In the genomic region with DNA sequence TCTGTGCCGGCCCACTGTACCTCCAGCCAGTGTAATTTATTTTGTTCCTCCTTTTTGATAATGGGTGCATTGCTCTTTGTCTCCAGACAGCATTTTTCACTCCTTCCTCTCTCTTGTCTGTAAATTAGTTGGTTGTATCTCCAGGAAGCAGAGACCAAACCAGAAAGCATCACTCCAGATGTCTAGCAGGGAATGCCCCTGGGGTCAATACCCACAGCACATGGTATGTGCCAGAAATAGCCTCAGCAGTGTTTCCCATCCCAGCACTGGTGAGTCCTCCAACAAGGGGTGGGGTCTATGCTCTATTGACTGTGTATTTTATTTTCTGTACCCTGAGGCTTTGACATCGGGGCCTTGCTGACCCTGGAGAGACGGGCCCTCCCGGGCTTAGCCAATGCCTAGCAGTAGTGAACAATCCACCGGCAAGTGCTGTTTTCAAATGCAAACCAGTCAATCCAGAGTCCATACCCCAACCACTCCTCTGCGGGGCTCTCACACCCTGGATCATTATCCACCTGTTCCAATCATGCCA, we compare ENCODE assay signal across 26 cellular contexts. TPM values are rescaled to one million over a fixed set of nuclear protein-coding genes. Genes with fewer than 3 reads are reported as not detected.
"Had no signal": no experiment of that assay in that cellular context is flagged by ENCODE, and none has a peak within 500 bp of the region (broad histone marks: within the 10 kb centered on the region; RNA-seq: fewer than 3 reads in every experiment).

No MANE protein-coding gene starts in this region.

- H3K36me3 ChIP-seq: SJCRH30 had no signal

- DNase-seq: Kasumi-1, MM.1S, NCI-H1092 treated with DMSO at 0.1 percent for 48 hours, NCI-H1436, NCI-H187, NCI-H2029, NCI-H2081 treated with DMSO at 0.1 percent for 48 hours, NCI-H2171, NCI-H226, NCI-H446, NCI-H510A, NCI-H524 treated with DMSO at 0.1 percent for 48 hours, NCI-H69, NCI-H774, PC-3, SHP77 treated with DMSO at 0.1 percent for 48 hours, SJCRH30, SW 1271 had no signal

- H3K9me3 ChIP-seq: SJCRH30 had no signal

- H3K4me2 ChIP-seq: KMS-11 had no signal

- H3K36me3 Mint-ChIP-seq: IgD-negative memory B cell had no signal

- H3K4me3 Mint-ChIP-seq: IgD-negative memory B cell had no signal

- H3K4me1 Mint-ChIP-seq: IgD-negative memory B cell had no signal

- H3K4me1 ChIP-seq: SJCRH30 had no signal

- H3K27ac ChIP-seq: HL-60, KMS-11, SJCRH30 had no signal

- H3K27me3 ChIP-seq: SJCRH30 had no signal

- ATAC-seq: K562, Panc1, PC-3, Right ventricle myocardium inferior had no signal

- H3K27me3 Mint-ChIP-seq: IgD-negative memory B cell had no signal

- H3K27ac Mint-ChIP-seq: IgD-negative memory B cell had no signal

- H3K9ac ChIP-seq: KMS-11 had no signal

- H3K4me3 ChIP-seq: K562, SJCRH30 had no signal

RNA-seq across cellular contexts. Expression of a gene that starts 50.2 kb away (rescaled TPM):
- total RNA-seq: K562, M059J, OCI-LY7, PC-3, Right ventricle myocardium inferior, SJCRH30 had no signal
- polyA plus RNA-seq: IgD-negative memory B cell, K562 had no signal
